In genomic region chr1:226681652-226682493, GRCh38 we compare ENCODE assay signal across 11 cellular contexts. TPM values are rescaled to one million over a fixed set of nuclear protein-coding genes. Genes with fewer than 3 reads are reported as not detected.
A peak's percentile ranks its signal among the peaks of the same experiment; 100 is the strongest.
DNase-seq lines count a peak whose midpoint lies in the region; ATAC-seq and TF ChIP-seq lines count a peak whose summit lies in the region.
"Had no signal": no experiment of that assay in that cellular context is flagged by ENCODE, and none has a peak within 500 bp of the region (broad histone marks: within the 10 kb centered on the region; RNA-seq: fewer than 3 reads in every experiment).

No MANE protein-coding gene starts in this region.

- H3K4me1 ChIP-seq in thymus (ENCODE audit: control insufficient read depth, insufficient read depth, low read length) (peaks cover 79% of the 10 kb centered on the region), mucosa of descending colon (ENCODE audit: low read depth) (peaks cover 8% of the 10 kb centered on the region)

- H3K36me3 Mint-ChIP-seq in activated naive CD4-positive, alpha-beta T cell treated with anti-CD3 and anti-CD28 coated beads, Interleukin-2, amount 50 U/mL, for 72 hours: peaks cover 9 to 20% of the 10 kb centered on the region in 2 donors
- peaks cover 33% of the 10 kb centered on the region for H3K36me3 Mint-ChIP-seq in activated CD8-positive, alpha-beta T cell treated with anti-CD3 and anti-CD28 coated beads for 36 hours (ENCODE audit: low read depth)
- peaks cover 10% of the 10 kb centered on the region for H3K36me3 Mint-ChIP-seq in Calu3 (ENCODE audit: insufficient read depth, unreplicated experiment)

- no peaks in the 10 kb centered on the region for H3K9me3 Mint-ChIP-seq in activated naive CD4-positive, alpha-beta T cell treated with anti-CD3 and anti-CD28 coated beads, Interleukin-2, amount 50 U/mL, for 72 hours
- H3K9me3 Mint-ChIP-seq in activated CD8-positive, alpha-beta T cell treated with anti-CD3 and anti-CD28 coated beads for 36 hours: no peaks in the 10 kb centered on the region
- no peaks in the 10 kb centered on the region for H3K9me3 Mint-ChIP-seq in Calu3 (ENCODE audit: low read depth, unreplicated experiment)

- H3K4me1 Mint-ChIP-seq in activated CD8-positive, alpha-beta T cell treated with anti-CD3 and anti-CD28 coated beads for 36 hours (ENCODE audit: low read depth): peaks cover 98% of the 10 kb centered on the region
- peaks cover 13% of the 10 kb centered on the region for H3K4me1 Mint-ChIP-seq in Calu3 (ENCODE audit: low read depth, unreplicated experiment)

- H3K36me3 ChIP-seq in thymus (ENCODE audit: control insufficient read depth, insufficient read depth) (peaks cover 21% of the 10 kb centered on the region), mucosa of descending colon (ENCODE audit: low read depth) (no peaks in the 10 kb centered on the region)
- H3K36me3 ChIP-seq: SJSA1, thoracic aorta had no signal

- CTCF ChIA-PET in activated CD8-positive, alpha-beta T cell treated with anti-CD3 and anti-CD28 coated beads for 36 hours (lab: Charles Lee): interaction anchor here (0.8 to 5.5 kb wide), 11 partner anchors 9 to 57 kb away, joined by 3 to 42 read pairs (median 5); partner anchors contain the start of gene ITPKB
- CTCF ChIA-PET in Calu3 (lab: Charles Lee): interaction anchor here (0.7 kb wide), 1 partner anchor 274 kb away, joined by 3 read pairs; the partner anchor contains the start of gene PARP1

- no peak for ATAC-seq in activated naive CD4-positive, alpha-beta T cell treated with anti-CD3 and anti-CD28 coated beads, Interleukin-2, amount 50 U/mL, for 72 hours
- no peak for ATAC-seq in activated CD8-positive, alpha-beta T cell treated with anti-CD3 and anti-CD28 coated beads for 36 hours
- no peak for ATAC-seq in mucosa of descending colon

- DNase-seq in activated naive CD4-positive, alpha-beta T cell treated with anti-CD3 and anti-CD28 coated beads, Interleukin-2, amount 50 U/mL, for 72 hours (ENCODE audit: low spot score in 2 of 2): peak in 1 of 2 donors; percentile 50
- DNase-seq in activated naive CD4-positive, alpha-beta T cell treated with Interleukin-2 at 50 U/mL for 16 hours: no peak
- no peak for DNase-seq in activated CD8-positive, alpha-beta T cell treated with anti-CD3 and anti-CD28 coated beads for 36 hours
- DNase-seq in midbrain (lab: John Stamatoyannopoulos, UW) (peak; percentile 53), NCI-H2107 (lab: John Stamatoyannopoulos, UW) (no peak), Calu3 (no peak), mucosa of descending colon (no peak)
- DNase-seq: NCI-H2081 treated with DMSO at 0.1 percent for 48 hours had no signal

- no peaks in the 10 kb centered on the region for H3K27me3 Mint-ChIP-seq in activated CD8-positive, alpha-beta T cell treated with anti-CD3 and anti-CD28 coated beads for 36 hours
- H3K27me3 Mint-ChIP-seq in Calu3 (ENCODE audit: unreplicated experiment): no peaks in the 10 kb centered on the region

- TF ChIP-seq CTCF in activated CD8-positive, alpha-beta T cell treated with anti-CD3 and anti-CD28 coated beads for 36 hours (IDR thresholded peaks at IDR 0.05): no peak
- TF ChIP-seq CTCF in Calu3 (IDR thresholded peaks at IDR 0.05; ENCODE audit: unreplicated experiment) (no peak), mucosa of descending colon (IDR thresholded peaks at IDR 0.05) (no peak)

- no peaks in the 10 kb centered on the region for H3K9me3 ChIP-seq in thymus (ENCODE audit: control insufficient read depth)
- no peaks in the 10 kb centered on the region for H3K9me3 ChIP-seq in mucosa of descending colon
- H3K9me3 ChIP-seq: SJSA1, thoracic aorta had no signal

- H3K4me3 Mint-ChIP-seq in activated CD8-positive, alpha-beta T cell treated with anti-CD3 and anti-CD28 coated beads for 36 hours: no peak overlapping the region
- H3K4me3 Mint-ChIP-seq in Calu3 (ENCODE audit: low read depth, unreplicated experiment): no peak overlapping the region

- peak overlapping the region; percentile 45 to 93 for H3K27ac Mint-ChIP-seq in activated naive CD4-positive, alpha-beta T cell treated with anti-CD3 and anti-CD28 coated beads, Interleukin-2, amount 50 U/mL, for 72 hours
- peak overlapping the region; percentile 99 for H3K27ac Mint-ChIP-seq in activated CD8-positive, alpha-beta T cell treated with anti-CD3 and anti-CD28 coated beads for 36 hours
- no peak overlapping the region for H3K27ac Mint-ChIP-seq in Calu3 (ENCODE audit: unreplicated experiment)

- WGBS in thymus: 97% methylated on average over 4 of the region's 4 CpGs

- H3K27ac ChIP-seq in thymus (ENCODE audit: low read depth): peak overlapping the region; percentile 36
- H3K27ac ChIP-seq: SJSA1 had no signal

- intact Hi-C loops in activated CD8-positive, alpha-beta T cell treated with anti-CD3 and anti-CD28 coated beads for 36 hours (cut with micrococcal nuclease): no loop called here
- intact Hi-C loops in Calu3 (cut with micrococcal nuclease; ENCODE audit: unreplicated experiment): no loop called here
- intact Hi-C loops in mucosa of descending colon (cut with DNase I, micrococcal nuclease): no loop called here

- no TSS peak for BruUV-seq in Calu3 (replicated peaks; lab: Mats Ljungman, UMichigan)

- H3K27me3 ChIP-seq in thymus (ENCODE audit: control insufficient read depth, insufficient read depth): no peaks in the 10 kb centered on the region
- H3K27me3 ChIP-seq: SJSA1 had no signal

- H3K4me3 ChIP-seq in thymus (ENCODE audit: low read length) (no peak overlapping the region), mucosa of descending colon (no peak overlapping the region)
- H3K4me3 ChIP-seq: SJSA1, thoracic aorta had no signal

- POLR2A ChIA-PET in activated CD8-positive, alpha-beta T cell treated with anti-CD3 and anti-CD28 coated beads for 36 hours (lab: Charles Lee): interaction anchor here (0.8 to 3.1 kb wide), 16 partner anchors 14 to 57 kb away, joined by 3 to 13 read pairs (median 6); partner anchors contain the start of gene ITPKB

RNA-seq across cellular contexts. Expression of gene ITPKB, which starts 57.2 kb away (rescaled TPM):
- 10 to 100 TPM; 37.5 to 51.3 TPM for total RNA-seq in activated naive CD4-positive, alpha-beta T cell treated with anti-CD3 and anti-CD28 coated beads, Interleukin-2, amount 50 U/mL, for 72 hours
- 10 to 100 TPM; 40.8 to 42.6 TPM for total RNA-seq in activated CD8-positive, alpha-beta T cell treated with anti-CD3 and anti-CD28 coated beads for 36 hours
- polyA plus RNA-seq in thymus: 32.0 TPM
- total RNA-seq in Calu3 (2022) (9.8 and 11.8 TPM in 2 replicates), mucosa of descending colon (10 to 100 TPM in 2 of 3 donors, 1 to 10 TPM in 1; 9.5 to 90.3 (median 11.7) TPM)
